8 cellular contexts compared by ENCODE assay signal in the genomic region with DNA sequence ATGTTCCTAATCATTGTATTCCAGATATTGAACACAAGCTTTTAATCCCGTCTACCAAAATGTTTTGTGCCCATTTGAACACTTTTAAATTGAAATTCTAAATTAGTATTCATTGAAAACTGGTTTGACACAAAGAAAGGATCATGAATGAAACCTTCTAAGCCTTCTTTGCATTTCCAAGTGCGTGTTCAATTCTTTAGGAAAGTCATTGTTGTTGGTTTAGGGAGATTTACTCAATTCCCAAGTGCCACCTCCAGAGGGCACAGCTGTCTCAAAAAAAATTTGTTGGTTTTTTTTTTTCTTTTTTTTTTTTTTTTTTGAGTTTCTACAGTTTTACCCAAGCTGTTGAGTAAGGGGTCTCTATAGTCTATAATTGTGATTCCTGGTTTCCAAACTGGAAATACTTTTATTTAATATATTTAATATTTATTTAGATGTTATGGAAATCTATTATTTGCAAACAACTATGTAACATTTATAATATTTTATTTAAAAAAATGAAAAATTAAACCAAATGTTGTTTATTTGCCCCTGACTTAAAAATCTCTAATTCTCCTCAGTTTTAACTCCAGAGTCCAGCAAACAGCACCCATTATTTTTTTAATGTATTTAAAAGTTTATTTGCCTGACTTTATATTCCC.
DNase-seq lines count a peak whose midpoint lies in the region; ATAC-seq and TF ChIP-seq lines count a peak whose summit lies in the region.

No MANE protein-coding gene starts in this region.

- H3K27me3 Mint-ChIP-seq in immature natural killer cell (ENCODE audit: low read depth in 3 of 3) = peaks cover 2 to 19% (median 8%) of the 10 kb centered on the region in 3 donors

- peak overlapping the region; percentile 24; the same call in 1 of the 2 replicates for H3K9ac ChIP-seq in ES-I3 (ENCODE audit: low read depth, low read length)

- in situ Hi-C loops in astrocyte of the cerebellum (cut with HindIII; ENCODE audit: low sequenced_read_pairs) = no loop called here

- H3K36me3 Mint-ChIP-seq in immature natural killer cell = no peaks in the 10 kb centered on the region

- peak; percentile 68 for TF ChIP-seq CTCF in astrocyte of the cerebellum (IDR thresholded peaks at IDR 0.05; ENCODE audit: low read depth, low read length, missing control alignments)

- H3K4me3 Mint-ChIP-seq in immature natural killer cell = peak overlapping the region in 1 of 5 donors; percentile 41

- H3K9me3 Mint-ChIP-seq in immature natural killer cell = peaks cover 0 to 2% (median 0%) of the 10 kb centered on the region in 6 donors

- H3K4me1 ChIP-seq in ES-I3 (ENCODE audit: insufficient read depth, low read length) = peaks cover 9% of the 10 kb centered on the region

- H3K27ac Mint-ChIP-seq in immature natural killer cell = no peak overlapping the region

- ATAC-seq in left lobe of liver = peak; percentile 55
- no peak for ATAC-seq in HG03135 (IDR thresholded peaks at IDR 0.05; ENCODE audit: unreplicated experiment)

- H3K9me3 ChIP-seq in ES-I3 (ENCODE audit: control insufficient read depth, insufficient read depth, low read length) = no peaks in the 10 kb centered on the region

- peak; percentile 4 for DNase-seq in A172 (ENCODE audit: low spot score)
- peak; percentile 30 for DNase-seq in NCI-H1694 (lab: John Stamatoyannopoulos, UW)
- DNase-seq in astrocyte of the cerebellum (ENCODE audit: low read depth) = peak; percentile 18
- DNase-seq in left lobe of liver (ENCODE audit: low spot score) = no peak
- no peak for DNase-seq in immature natural killer cell
- no peak for DNase-seq in activated CD4-positive, alpha-beta T cell treated with anti-CD3 and anti-CD28 coated beads for 1 hour

- H3K4me3 ChIP-seq in astrocyte of the cerebellum (ENCODE audit: low read depth, low read length) = no peak overlapping the region

- peaks cover 6 to 12% of the 10 kb centered on the region in 2 donors for H3K4me1 Mint-ChIP-seq in immature natural killer cell

- H3K36me3 ChIP-seq in ES-I3 (ENCODE audit: insufficient read depth, low read length) = no peaks in the 10 kb centered on the region

Comparison
In these comparisons a context has a peak if more than half of its experiments do, and no peak if none do; other contexts are left out.
1. DNase-seq: peak in A172 (single experiment), NCI-H1694 (single experiment) and astrocyte of the cerebellum (single experiment); none in left lobe of liver (single experiment), immature natural killer cell (0 of 3) and activated CD4-positive, alpha-beta T cell treated with anti-CD3 and anti-CD28 coated beads for 1 hour (single experiment).